ENCODE assay signal across 8 cellular contexts in genomic region chr14:63632932-63633514, GRCh38. TPM values are rescaled to one million over a fixed set of nuclear protein-coding genes. Genes with fewer than 3 reads are reported as not detected.
DNase-seq lines count a peak whose midpoint lies in the region; ATAC-seq and TF ChIP-seq lines count a peak whose summit lies in the region.

No MANE protein-coding gene starts in this region.

- H3K27ac ChIP-seq in liver (ENCODE audit: low read depth in 1 of 2, low read length in 2 of 2) (no peak overlapping the region), gastroesophageal sphincter (no peak overlapping the region), tibial artery (no peak overlapping the region)

- H3K4me1 ChIP-seq in liver (ENCODE audit: control insufficient read depth in 4 of 4, insufficient read depth in 4 of 4, low read length in 3 of 4) = no peaks in the 10 kb centered on the region
- H3K4me1 ChIP-seq in gastroesophageal sphincter = no peaks in the 10 kb centered on the region
- H3K4me1 ChIP-seq in tibial artery = no peaks in the 10 kb centered on the region

- peaks cover 16% of the 10 kb centered on the region for H3K9me3 Mint-ChIP-seq in activated T-cell treated with anti-CD3 and anti-CD28 coated beads, Interleukin-2, amount 50 U/mL, for 4 hours
- peaks cover 23% of the 10 kb centered on the region for H3K9me3 Mint-ChIP-seq in activated T-cell treated with anti-CD3 and anti-CD28 coated beads, Interleukin-2, amount 50 U/mL, for 24 hours
- peaks cover 17% of the 10 kb centered on the region for H3K9me3 Mint-ChIP-seq in activated CD8-positive, alpha-beta T cell treated with anti-CD3 and anti-CD28 coated beads for 36 hours

- peak; percentile 50 for TF ChIP-seq CTCF in activated CD8-positive, alpha-beta T cell treated with anti-CD3 and anti-CD28 coated beads for 36 hours (IDR thresholded peaks at IDR 0.05)
- TF ChIP-seq CTCF in liver (IDR thresholded peaks at IDR 0.05; ENCODE audit: low read depth, low read length, missing input control) (peak; percentile 52), gastroesophageal sphincter (IDR thresholded peaks at IDR 0.05) (peak in 2 of 4 experiments; percentile 18 to 37), tibial artery (IDR thresholded peaks at IDR 0.05) (peak in 1 of 2 experiments; percentile 18)

- H3K27me3 ChIP-seq in liver (ENCODE audit: control insufficient read depth in 4 of 4, insufficient read depth in 4 of 4, low read length in 3 of 4) (no peaks in the 10 kb centered on the region), gastroesophageal sphincter (no peaks in the 10 kb centered on the region), tibial artery (no peaks in the 10 kb centered on the region)

- POLR2A ChIA-PET in activated CD8-positive, alpha-beta T cell treated with anti-CD3 and anti-CD28 coated beads for 36 hours (lab: Charles Lee) = no interaction called here

- peaks cover 34% of the 10 kb centered on the region for H3K36me3 Mint-ChIP-seq in activated T-cell treated with anti-CD3 and anti-CD28 coated beads, Interleukin-2, amount 50 U/mL, for 4 hours (ENCODE audit: insufficient read depth)
- H3K36me3 Mint-ChIP-seq in activated T-cell treated with anti-CD3 and anti-CD28 coated beads, Interleukin-2, amount 50 U/mL, for 24 hours (ENCODE audit: low read depth) = peaks cover 56% of the 10 kb centered on the region
- peaks cover 39% of the 10 kb centered on the region for H3K36me3 Mint-ChIP-seq in activated CD8-positive, alpha-beta T cell treated with anti-CD3 and anti-CD28 coated beads for 36 hours (ENCODE audit: low read depth)

- no peak for TF ChIP-seq POLR2A in gastroesophageal sphincter (IDR thresholded peaks at IDR 0.05)

- CTCF ChIA-PET in activated CD8-positive, alpha-beta T cell treated with anti-CD3 and anti-CD28 coated beads for 36 hours (lab: Charles Lee) = interaction anchor here (0.6 to 3.4 kb wide), 15 partner anchors 8 to 471 kb away, joined by 3 to 28 read pairs (median 3); partner anchors contain the start of genes PPP2R5E and WDR89

- H3K9me3 ChIP-seq in liver (ENCODE audit: control insufficient read depth in 4 of 4, low read length in 3 of 4) (no peaks in the 10 kb centered on the region), gastroesophageal sphincter (peaks cover 0 to 8% (median 0%) of the 10 kb centered on the region in 3 donors), tibial artery (peaks cover 0 to 11% (median 0%) of the 10 kb centered on the region in 3 donors)

- peak; percentile 71 to 80 for ATAC-seq in activated T-cell treated with anti-CD3 and anti-CD28 coated beads, Interleukin-2, amount 50 U/mL, for 4 hours
- peak; percentile 80 for ATAC-seq in activated CD8-positive, alpha-beta T cell treated with anti-CD3 and anti-CD28 coated beads for 36 hours
- ATAC-seq in gastroesophageal sphincter = no peak

- H3K9ac ChIP-seq in liver (ENCODE audit: low read depth in 1 of 2, low read length in 2 of 2) = no peak overlapping the region

- H3K4me3 ChIP-seq in Jurkat, Clone E6-1 (ENCODE audit: low read length) = no peak overlapping the region
- no peak overlapping the region for H3K4me3 ChIP-seq in liver (ENCODE audit: low read depth in 1 of 3, low read length in 3 of 3)
- H3K4me3 ChIP-seq in gastroesophageal sphincter = no peak overlapping the region
- no peak overlapping the region for H3K4me3 ChIP-seq in tibial artery

- intact Hi-C loops in activated CD8-positive, alpha-beta T cell treated with anti-CD3 and anti-CD28 coated beads for 36 hours (cut with micrococcal nuclease) = no loop called here
- intact Hi-C loops in tibial artery (cut with DNase I; ENCODE audit: low total_unique reads) = loop anchor here (10.0 kb wide), 1 partner anchor 238 kb away; no protein-coding TSS in a partner anchor

- H3K27me3 Mint-ChIP-seq in activated T-cell treated with anti-CD3 and anti-CD28 coated beads, Interleukin-2, amount 50 U/mL, for 4 hours (ENCODE audit: low read depth) = no peaks in the 10 kb centered on the region
- H3K27me3 Mint-ChIP-seq in activated T-cell treated with anti-CD3 and anti-CD28 coated beads, Interleukin-2, amount 50 U/mL, for 24 hours = no peaks in the 10 kb centered on the region
- no peaks in the 10 kb centered on the region for H3K27me3 Mint-ChIP-seq in activated CD8-positive, alpha-beta T cell treated with anti-CD3 and anti-CD28 coated beads for 36 hours

- no peak overlapping the region for H3K27ac Mint-ChIP-seq in activated T-cell treated with anti-CD3 and anti-CD28 coated beads, Interleukin-2, amount 50 U/mL, for 24 hours
- no peak overlapping the region for H3K27ac Mint-ChIP-seq in activated CD8-positive, alpha-beta T cell treated with anti-CD3 and anti-CD28 coated beads for 36 hours

- no peak for TF ChIP-seq EP300 in gastroesophageal sphincter (IDR thresholded peaks at IDR 0.05)

- H3K4me1 Mint-ChIP-seq in activated T-cell treated with anti-CD3 and anti-CD28 coated beads, Interleukin-2, amount 50 U/mL, for 4 hours (ENCODE audit: low read depth) = peaks cover 43% of the 10 kb centered on the region
- peaks cover 52% of the 10 kb centered on the region for H3K4me1 Mint-ChIP-seq in activated T-cell treated with anti-CD3 and anti-CD28 coated beads, Interleukin-2, amount 50 U/mL, for 24 hours (ENCODE audit: low read depth)
- peaks cover 48% of the 10 kb centered on the region for H3K4me1 Mint-ChIP-seq in activated CD8-positive, alpha-beta T cell treated with anti-CD3 and anti-CD28 coated beads for 36 hours (ENCODE audit: low read depth)

- no peak for DNase-seq in activated T-cell treated with anti-CD3 and anti-CD28 coated beads, Interleukin-2, amount 50 U/mL, for 4 hours
- DNase-seq in activated T-cell treated with anti-CD3 and anti-CD28 coated beads, Interleukin-2, amount 50 U/mL, for 24 hours = no peak
- DNase-seq in Jurkat, Clone E6-1 (ENCODE audit: low read depth, low spot score) = peak; percentile 44
- DNase-seq in activated CD8-positive, alpha-beta T cell treated with anti-CD3 and anti-CD28 coated beads for 36 hours = no peak
- no peak for DNase-seq in tibial artery
- no peak for DNase-seq in amniotic stem cell (lab: John Stamatoyannopoulos, UW)

- peak; percentile 68 to 75 for TF ChIP-seq RAD21 in liver (IDR thresholded peaks at IDR 0.05)

- no peak overlapping the region for H3K4me3 Mint-ChIP-seq in activated T-cell treated with anti-CD3 and anti-CD28 coated beads, Interleukin-2, amount 50 U/mL, for 4 hours
- no peak overlapping the region for H3K4me3 Mint-ChIP-seq in activated T-cell treated with anti-CD3 and anti-CD28 coated beads, Interleukin-2, amount 50 U/mL, for 24 hours
- no peak overlapping the region for H3K4me3 Mint-ChIP-seq in activated CD8-positive, alpha-beta T cell treated with anti-CD3 and anti-CD28 coated beads for 36 hours

- H3K36me3 ChIP-seq in liver (ENCODE audit: control insufficient read depth in 4 of 4, insufficient read depth in 3 of 4, low read depth in 1 of 4, low read length in 3 of 4) (no peaks in the 10 kb centered on the region), gastroesophageal sphincter (no peaks in the 10 kb centered on the region), tibial artery (no peaks in the 10 kb centered on the region)

TF ChIP-seq in liver, 16 proteins besides CTCF, POLR2A, EP300 and RAD21 (continues in another document):
- TF ChIP-seq ZBTB33 (IDR thresholded peaks at IDR 0.05) = no peak
- TF ChIP-seq REST (IDR thresholded peaks at IDR 0.05) = no peak
- TF ChIP-seq ATF3 (IDR thresholded peaks at IDR 0.05) = no peak

RNA-seq across cellular contexts. Expression of gene WDR89, which starts 8.6 kb away (rescaled TPM):
- total RNA-seq in activated T-cell treated with anti-CD3 and anti-CD28 coated beads, Interleukin-2, amount 50 U/mL, for 4 hours = 10 to 100 TPM; 33.1 to 38.5 (median 33.2) TPM
- 20.0 TPM for polyA plus RNA-seq in Jurkat, Clone E6-1 (2012; ENCODE audit: insufficient read depth, insufficient read length)
- 10 to 100 TPM; 30.9 to 33.4 TPM for total RNA-seq in activated CD8-positive, alpha-beta T cell treated with anti-CD3 and anti-CD28 coated beads for 36 hours
- total RNA-seq in liver (1 to 10 TPM; 7.1 to 9.2 TPM), gastroesophageal sphincter (10 to 100 TPM in 2 of 4 donors, 1 to 10 TPM in 2; 5.9 to 18.8 (median 12.5) TPM)
- polyA plus RNA-seq in liver = 1 to 10 TPM; 3.3 to 3.9 TPM
